In genomic region chr9:37412431-37413151, GRCh38 we compare ENCODE assay signal across 12 cellular contexts. TPM values are rescaled to one million over a fixed set of nuclear protein-coding genes. Genes with fewer than 3 reads are reported as not detected.
A peak's percentile ranks its signal among the peaks of the same experiment; 100 is the strongest.
DNase-seq lines count a peak whose midpoint lies in the region; ATAC-seq, FAIRE-seq and TF ChIP-seq lines count a peak whose summit lies in the region.
"Had no signal": no experiment of that assay in that cellular context is flagged by ENCODE, and none has a peak within 500 bp of the region (broad histone marks: within the 10 kb centered on the region; RNA-seq: fewer than 3 reads in every experiment).

No MANE protein-coding gene starts in this region.

- TF ChIP-seq POLR2A in H1 (IDR thresholded peaks at IDR 0.05; ENCODE audit: control extremely low read depth in 1 of 2, low read depth in 2 of 2, low read length in 2 of 2), result no peak

- TF ChIP-seq CTCF in H1 (IDR thresholded peaks at IDR 0.05; ENCODE audit: control extremely low read depth in 1 of 3, insufficient read depth in 1 of 3, low read depth in 1 of 3, low read length in 3 of 3) (no peak), osteoblast (IDR thresholded peaks at IDR 0.05; ENCODE audit: extremely low read depth, low read depth, low read length) (no peak)

- H4K91ac ChIP-seq in H1 (replicated peaks; ENCODE audit: insufficient read length, low read length), result no peak overlapping the region

- no peak overlapping the region; the same call in 1 of the 2 replicates for H2AK5ac ChIP-seq in H1 (ENCODE audit: low read depth, low read length)

- FAIRE-seq in H1 (lab: Jason Lieb, UNC), result no peak

- DNase-seq in Daoy (ENCODE audit: low read depth) (peak; percentile 53), NCI-H69 (lab: John Stamatoyannopoulos, UW) (peak; percentile 48), H1 (ENCODE audit: low read depth in 1 of 2, low spot score in 2 of 2) (no peak), osteoblast (ENCODE audit: insufficient read length, low spot score, missing footprints) (no peak), AML-193 (lab: John Stamatoyannopoulos, UW) (no peak), COLO829 (ENCODE audit: low spot score) (no peak), NAMALWA (ENCODE audit: low spot score) (no peak)
- DNase-seq: caudate nucleus; DMS79; naive thymus-derived CD4-positive, alpha-beta T cell; trophoblast cell had no signal

- H3K4me2 ChIP-seq in H1 (ENCODE audit: insufficient read depth in 1 of 2, low read depth in 2 of 2, low read length in 2 of 2) (no peak overlapping the region; a peak in 1 of 4 replicates), osteoblast (ENCODE audit: insufficient read depth, low read length) (peak overlapping the region; percentile 44)

- no peak overlapping the region for H3K23ac ChIP-seq in H1 (ENCODE audit: insufficient read length)

- ATAC-seq in HG03095 (IDR thresholded peaks at IDR 0.05; ENCODE audit: unreplicated experiment), result no peak
- ATAC-seq: naive thymus-derived CD4-positive, alpha-beta T cell had no signal

- no peak for TF ChIP-seq EP300 in H1 (IDR thresholded peaks at IDR 0.05; ENCODE audit: borderline replicate concordance in 1 of 2, low read depth in 2 of 2, low read length in 2 of 2)

- no peak for TF ChIP-seq RAD21 in H1 (IDR thresholded peaks at IDR 0.05 in 1 of 2, conservative IDR thresholded peaks at IDR 0.05 in 1 of 2; ENCODE audit: low read depth in 2 of 2, low read length in 2 of 2)

- peak overlapping the region; percentile 3; the same call in 1 of the 2 replicates for H4K8ac ChIP-seq in H1 (ENCODE audit: extremely low read depth, insufficient read depth, low read length)

- no peak overlapping the region for H2BK5ac ChIP-seq in H1 (ENCODE audit: low read depth, low read length)

- H3K4me1 ChIP-seq in H1 (replicated peaks in 1 of 4; ENCODE audit: control insufficient read depth in 3 of 4, insufficient read depth in 4 of 4, low read length in 3 of 4), result peaks cover 0 to 22% (median 14%) of the 10 kb centered on the region in 4 experiments; a peak in 6 of 7 replicates
- peaks cover 7% of the 10 kb centered on the region for H3K4me1 ChIP-seq in osteoblast (ENCODE audit: insufficient read depth, low read length)

- H2AFZ ChIP-seq in H1 (ENCODE audit: low read length) (no peak overlapping the region), osteoblast (ENCODE audit: low read length) (no peak overlapping the region)

- CTCF ChIA-PET in H1 (lab: Charles Lee; ENCODE audit: partially characterized antibody), result interaction anchor here (0.6 to 3.6 kb wide), 10 partner anchors 10 to 455 kb away, joined by 3 to 28 read pairs (median 4); no protein-coding TSS in a partner anchor

- H3K4me3 ChIP-seq in H1 (ENCODE audit: extremely low read depth in 1 of 4, insufficient read depth in 2 of 4, low read depth in 3 of 4, low read length in 4 of 4), result no peak overlapping the region
- H3K4me3 ChIP-seq in osteoblast (ENCODE audit: insufficient read depth, low read length), result no peak overlapping the region

- H3K27ac ChIP-seq in H1 (ENCODE audit: low read depth, low read length), result no peak overlapping the region
- H3K27ac ChIP-seq in osteoblast (ENCODE audit: low read depth, low read length), result peak overlapping the region; percentile 14

- no peak overlapping the region for H3K9ac ChIP-seq in H1 (replicated peaks in 1 of 4; ENCODE audit: extremely low read depth in 1 of 4, low read depth in 3 of 4, low read length in 3 of 4)

- H3K79me2 ChIP-seq in H1 (ENCODE audit: control insufficient read depth in 1 of 2, insufficient read depth in 2 of 2, low read length in 2 of 2), result no peaks in the 10 kb centered on the region
- no peaks in the 10 kb centered on the region for H3K79me2 ChIP-seq in osteoblast (ENCODE audit: insufficient read depth, low read length)

- H4K20me1 ChIP-seq in H1 (replicated peaks in 1 of 2; ENCODE audit: control insufficient read depth in 1 of 2, insufficient read depth in 2 of 2, low read length in 2 of 2), result no peaks in the 10 kb centered on the region
- H4K20me1 ChIP-seq in osteoblast (ENCODE audit: insufficient read depth, low read length), result no peaks in the 10 kb centered on the region

- WGBS in H1 (ENCODE audit: extremely low coverage in 1 of 2, insufficient coverage in 1 of 2, insufficient read length in 1 of 2, insufficient replicate concordance in 2 of 2, low coverage in 1 of 2, low lambda C conversion rate in 2 of 2, missing lambda C conversion rate in 1 of 2), 2 experiments, result 92% methylated on average over 17 of the region's 17 CpGs; no CpG with 5 or more reads in 1 of the 2 experiments

- H2BK12ac ChIP-seq in H1 (ENCODE audit: low read depth, low read length), result no peak overlapping the region; the same call in 1 of the 2 replicates

- no peaks in the 10 kb centered on the region for H3K36me3 ChIP-seq in H1 (ENCODE audit: control insufficient read depth in 2 of 4, insufficient read depth in 4 of 4, low read length in 3 of 4)
- no peaks in the 10 kb centered on the region for H3K36me3 ChIP-seq in osteoblast (ENCODE audit: insufficient read depth, low read length)

- 0 out of 2 replicates have a peak overlapping the region, but pooled peaks have one; percentile 12 for H2BK15ac ChIP-seq in H1 (ENCODE audit: low read length)

- POLR2A ChIA-PET in H1 (lab: Charles Lee; ENCODE audit: partially characterized antibody), result interaction anchor here (0.7 to 2.4 kb wide), 5 partner anchors 9 to 417 kb away, joined by 3 to 13 read pairs (median 3); partner anchors contain the start of gene GRHPR

- H3K18ac ChIP-seq in H1 (ENCODE audit: extremely low read depth, low read length), result no peak overlapping the region

- no peak overlapping the region for H2BK120ac ChIP-seq in H1 (replicated peaks; ENCODE audit: low read depth, low read length)

- H3K27me3 ChIP-seq in H1 (replicated peaks in 1 of 4; ENCODE audit: control insufficient read depth in 3 of 4, extremely low read depth in 1 of 4, insufficient read depth in 3 of 4, low read length in 3 of 4) (no peaks in the 10 kb centered on the region), osteoblast (ENCODE audit: insufficient read depth, low read length) (no peaks in the 10 kb centered on the region)

- H2BK20ac ChIP-seq in H1 (ENCODE audit: low read length), result no peak overlapping the region

- H3K9me3 ChIP-seq in H1 (ENCODE audit: insufficient read depth in 2 of 2, low read depth in 1 of 2, low read length in 1 of 2) (no peaks in the 10 kb centered on the region), osteoblast (ENCODE audit: low read depth, low read length) (no peaks in the 10 kb centered on the region)

- H3K79me1 ChIP-seq in H1 (ENCODE audit: low read depth, low read length), result no peaks in the 10 kb centered on the region

- no peak overlapping the region for H3K4ac ChIP-seq in H1 (replicated peaks; ENCODE audit: insufficient read length, low read depth, low read length)

- no peak overlapping the region for H4K5ac ChIP-seq in H1 (ENCODE audit: insufficient read length, low read depth, low read length)

- H3K56ac ChIP-seq in H1 (replicated peaks; ENCODE audit: insufficient read length, low read depth, low read length), result no peak overlapping the region

- H3K14ac ChIP-seq in H1 (ENCODE audit: insufficient read length), result no peak overlapping the region

- no peaks in the 10 kb centered on the region; the same call in 1 of the 2 replicates for H3K23me2 ChIP-seq in H1 (ENCODE audit: low read depth, low read length)

TF ChIP-seq in H1, 55 proteins besides CTCF, POLR2A, EP300 and RAD21 (continues in another document):
- no peak for TF ChIP-seq SRF (IDR thresholded peaks at IDR 0.05; ENCODE audit: low read depth, low read length)
- no peak for TF ChIP-seq NANOG (IDR thresholded peaks at IDR 0.05; ENCODE audit: insufficient read depth, low read depth, low read length, poor library complexity, severe bottlenecking)
- no peak for TF ChIP-seq TAF1 (IDR thresholded peaks at IDR 0.05; ENCODE audit: low read depth, low read length)
- TF ChIP-seq SP2 (IDR thresholded peaks at IDR 0.05; ENCODE audit: low read length), result no peak
- no peak for TF ChIP-seq BRCA1 (IDR thresholded peaks at IDR 0.05; ENCODE audit: low read depth, low read length)
- TF ChIP-seq SIN3A (conservative IDR thresholded peaks at IDR 0.05 in 1 of 2, IDR thresholded peaks at IDR 0.05 in 1 of 2; ENCODE audit: low read depth in 1 of 2, low read length in 2 of 2), result no peak
- no peak for TF ChIP-seq TBP (IDR thresholded peaks at IDR 0.05; ENCODE audit: low read depth, low read length)
- no peak for TF ChIP-seq PHF8 (conservative IDR thresholded peaks at IDR 0.05; ENCODE audit: low read depth, low read length)
- no peak for TF ChIP-seq KDM5A (IDR thresholded peaks at IDR 0.05; ENCODE audit: low read length)
- TF ChIP-seq EGR1 (IDR thresholded peaks at IDR 0.05; ENCODE audit: borderline replicate concordance, low read depth, low read length), result no peak

RNA-seq across cellular contexts. Expression of gene GRHPR, which starts 9.9 kb away (rescaled TPM):
- total RNA-seq in Daoy (2014; rRNA removed; shearing (Covaris generic)), result 93.3 and 104 TPM in 2 replicates
- total RNA-seq in H1 (2021; fragmentation: NEBNext Ultra II Directional; extraction: Animal tissue kit (Norgen Biotek cat#: 25700)), result 97.0 and 98.1 TPM in 2 replicates
- 201 and 246 TPM in 2 replicates for polyA plus RNA-seq in H1 (2011; rRNA removed)
- polyA plus RNA-seq in H1 (2011; cell fraction: cytosol; rRNA removed), result 235 TPM
- polyA plus RNA-seq in H1 (2011; cell fraction: nucleus; rRNA removed), result 195 TPM
- polyA plus RNA-seq in H1 (2012, experiment 1 of 2), result 100 to 150 TPM (median 142 TPM) in 4 replicates
- 127 TPM for polyA plus RNA-seq in H1 (2012, experiment 2 of 2)
- polyA plus RNA-seq in H1 (2013, experiment 1 of 2), result 94.7 TPM
- 91.3 TPM for polyA plus RNA-seq in H1 (2013, experiment 2 of 2)
- polyA minus RNA-seq in H1 (2011; rRNA and poly(A)+ RNA removed), result 108 and 124 TPM in 2 replicates
- polyA minus RNA-seq in H1 (2011; cell fraction: cytosol; rRNA and poly(A)+ RNA removed), result 58.4 TPM
- 64.4 TPM for polyA minus RNA-seq in H1 (2011; cell fraction: nucleus; rRNA and poly(A)+ RNA removed)
- total RNA-seq in osteoblast, result 149 and 165 TPM in 2 replicates

RNA-seq across cellular contexts. Expression of gene ZBTB5, which starts 52.7 kb away (rescaled TPM):
- total RNA-seq in Daoy (2014; rRNA removed; shearing (Covaris generic)), result 9.8 and 12.7 TPM in 2 replicates
- total RNA-seq in H1 (2021; fragmentation: NEBNext Ultra II Directional; extraction: Animal tissue kit (Norgen Biotek cat#: 25700)), result 13.6 and 14.5 TPM in 2 replicates
- polyA plus RNA-seq in H1 (2011; rRNA removed), result 13.3 and 14.0 TPM in 2 replicates
- polyA plus RNA-seq in H1 (2011; cell fraction: cytosol; rRNA removed), result 14.8 TPM
- 16.2 TPM for polyA plus RNA-seq in H1 (2011; cell fraction: nucleus; rRNA removed)
- 9.6 to 11.4 TPM (median 10.6 TPM) in 4 replicates for polyA plus RNA-seq in H1 (2012, experiment 1 of 2)
- polyA plus RNA-seq in H1 (2012, experiment 2 of 2), result 3.8 TPM
- polyA plus RNA-seq in H1 (2013, experiment 1 of 2), result 9.4 TPM
- 8.5 TPM for polyA plus RNA-seq in H1 (2013, experiment 2 of 2)
- polyA minus RNA-seq in H1 (2011; rRNA and poly(A)+ RNA removed), result 40.3 and 41.2 TPM in 2 replicates
- polyA minus RNA-seq in H1 (2011; cell fraction: cytosol; rRNA and poly(A)+ RNA removed), result 16.1 TPM
- polyA minus RNA-seq in H1 (2011; cell fraction: nucleus; rRNA and poly(A)+ RNA removed), result 32.7 TPM
- total RNA-seq in osteoblast, result 10.9 and 11.6 TPM in 2 replicates

Comparison
In these comparisons a context has a peak if more than half of its experiments do, and no peak if none do; other contexts are left out.
1. DNase-seq: peak in Daoy (single experiment) and NCI-H69 (single experiment); none in H1 (0 of 2), osteoblast (single experiment), AML-193 (0 of 2), COLO829 (single experiment) and NAMALWA (single experiment).